25 cellular contexts compared by ENCODE assay signal in genomic region chr3:185968168-185968567, GRCh38.
"Had no signal": no experiment of that assay in that cellular context is flagged by ENCODE, and none has a peak within 500 bp of the region (broad histone marks: within the 10 kb centered on the region; RNA-seq: fewer than 3 reads in every experiment).

No MANE protein-coding gene starts in this region.

- H3K4me3 Mint-ChIP-seq: activated CD4-positive, alpha-beta memory T cell treated with anti-CD3 and anti-CD28 coated beads, Interleukin-2, amount 10 ng/mL, durations not matched to agents 7 days and 5 days; activated CD4-positive, alpha-beta T cell treated with anti-CD3 and anti-CD28 coated beads, Interleukin-2, amount 10 ng/mL, durations not matched to agents 24 days and 14 days; activated CD8-positive, alpha-beta memory T cell treated with anti-CD3 and anti-CD28 coated beads, Interleukin-2, amount 10 ng/mL, durations not matched to agents 7 days and 5 days; activated naive CD4-positive, alpha-beta T cell treated with anti-CD3 and anti-CD28 coated beads, Interleukin-2, amount 10 ng/mL, durations not matched to agents 7 days and 5 days; immature natural killer cell; naive B cell; neural crest cell; T-helper 17 cell; type B pancreatic cell had no signal

- ATAC-seq: activated CD8-positive, alpha-beta memory T cell treated with anti-CD3 and anti-CD28 coated beads, Interleukin-2, amount 10 ng/mL, durations not matched to agents 7 days and 5 days; left lung; T-helper 17 cell had no signal

- H3K36me3 ChIP-seq: left lung, spleen, thoracic aorta had no signal

- H3K4me1 ChIP-seq: left lung, spleen had no signal

- H3K27me3 Mint-ChIP-seq: activated naive CD4-positive, alpha-beta T cell treated with anti-CD3 and anti-CD28 coated beads, Interleukin-2, amount 10 ng/mL, durations not matched to agents 7 days and 5 days; progenitor cell of endocrine pancreas; T-helper 17 cell; type B pancreatic cell had no signal

- H3K4me3 ChIP-seq: coronary artery, hepatocyte, left lung, lung, spleen, thoracic aorta had no signal

- H3K27me3 ChIP-seq: hepatocyte, left lung, spleen had no signal

- DNase-seq: activated CD4-positive, alpha-beta memory T cell treated with anti-CD3 and anti-CD28 coated beads, Interleukin-2, amount 10 ng/mL, durations not matched to agents 7 days and 5 days; activated CD4-positive, alpha-beta T cell treated with anti-CD3 and anti-CD28 coated beads, Interleukin-2, amount 10 ng/mL, durations not matched to agents 24 days and 14 days; activated CD8-positive, alpha-beta memory T cell treated with anti-CD3 and anti-CD28 coated beads, Interleukin-2, amount 10 ng/mL, durations not matched to agents 7 days and 5 days; activated effector memory CD4-positive, alpha-beta T cell treated with anti-CD3 and anti-CD28 coated beads, Interleukin-2, amount 50 U/mL, for 16 hours; activated naive CD4-positive, alpha-beta T cell treated with anti-CD3 and anti-CD28 coated beads, Interleukin-2, amount 10 ng/mL, durations not matched to agents 7 days and 5 days; activated T-cell treated with anti-CD3 and anti-CD28 coated beads for 4 hours; cerebellar nuclear complex; foreskin melanocyte; glutamatergic neuron; immature natural killer cell; kidney glomerular epithelial cell; left lung; naive B cell; occipital lobe; spleen; stimulated activated CD4-positive, alpha-beta T cell treated with anti-CD3 and anti-CD28 coated beads, Interleukin-4, amount 100 ng/mL, for 24 hours; stimulated activated naive CD4-positive, alpha-beta T cell treated with Interleukin-2 at 50 U/mL for 16 hours; T-helper 17 cell had no signal

- H3K9me3 ChIP-seq: thoracic aorta had no signal

- H3K4me2 ChIP-seq: hepatocyte had no signal

- H3K4me1 Mint-ChIP-seq: activated CD4-positive, alpha-beta memory T cell treated with anti-CD3 and anti-CD28 coated beads, Interleukin-2, amount 10 ng/mL, durations not matched to agents 7 days and 5 days; activated CD4-positive, alpha-beta T cell treated with anti-CD3 and anti-CD28 coated beads, Interleukin-2, amount 10 ng/mL, durations not matched to agents 24 days and 14 days; activated CD8-positive, alpha-beta memory T cell treated with anti-CD3 and anti-CD28 coated beads, Interleukin-2, amount 10 ng/mL, durations not matched to agents 7 days and 5 days; activated naive CD4-positive, alpha-beta T cell treated with anti-CD3 and anti-CD28 coated beads, Interleukin-2, amount 10 ng/mL, durations not matched to agents 7 days and 5 days; immature natural killer cell; naive B cell; neural crest cell; T-helper 17 cell had no signal

- H3K27ac Mint-ChIP-seq: activated CD4-positive, alpha-beta memory T cell treated with anti-CD3 and anti-CD28 coated beads, Interleukin-2, amount 10 ng/mL, durations not matched to agents 7 days and 5 days; activated CD4-positive, alpha-beta T cell treated with anti-CD3 and anti-CD28 coated beads, Interleukin-2, amount 10 ng/mL, durations not matched to agents 24 days and 14 days; activated CD8-positive, alpha-beta memory T cell treated with anti-CD3 and anti-CD28 coated beads, Interleukin-2, amount 10 ng/mL, durations not matched to agents 7 days and 5 days; activated naive CD4-positive, alpha-beta T cell treated with anti-CD3 and anti-CD28 coated beads, Interleukin-2, amount 10 ng/mL, durations not matched to agents 7 days and 5 days; immature natural killer cell; progenitor cell of endocrine pancreas; T-helper 17 cell; type B pancreatic cell had no signal

- H2AFZ ChIP-seq: hepatocyte had no signal

- H3K27ac ChIP-seq: coronary artery, hepatocyte, left lung, spleen, thoracic aorta had no signal

- H3K79me2 ChIP-seq: hepatocyte had no signal

- H3K36me3 Mint-ChIP-seq: activated CD8-positive, alpha-beta memory T cell treated with anti-CD3 and anti-CD28 coated beads, Interleukin-2, amount 10 ng/mL, durations not matched to agents 7 days and 5 days; activated naive CD4-positive, alpha-beta T cell treated with anti-CD3 and anti-CD28 coated beads, Interleukin-2, amount 10 ng/mL, durations not matched to agents 7 days and 5 days; immature natural killer cell; type B pancreatic cell had no signal

- H3K9me3 Mint-ChIP-seq: activated CD4-positive, alpha-beta T cell treated with anti-CD3 and anti-CD28 coated beads, Interleukin-2, amount 10 ng/mL, durations not matched to agents 24 days and 14 days; immature natural killer cell; neural crest cell; type B pancreatic cell had no signal
